Comparison of ENCODE assay signal across 8 cellular contexts in the genomic region with DNA sequence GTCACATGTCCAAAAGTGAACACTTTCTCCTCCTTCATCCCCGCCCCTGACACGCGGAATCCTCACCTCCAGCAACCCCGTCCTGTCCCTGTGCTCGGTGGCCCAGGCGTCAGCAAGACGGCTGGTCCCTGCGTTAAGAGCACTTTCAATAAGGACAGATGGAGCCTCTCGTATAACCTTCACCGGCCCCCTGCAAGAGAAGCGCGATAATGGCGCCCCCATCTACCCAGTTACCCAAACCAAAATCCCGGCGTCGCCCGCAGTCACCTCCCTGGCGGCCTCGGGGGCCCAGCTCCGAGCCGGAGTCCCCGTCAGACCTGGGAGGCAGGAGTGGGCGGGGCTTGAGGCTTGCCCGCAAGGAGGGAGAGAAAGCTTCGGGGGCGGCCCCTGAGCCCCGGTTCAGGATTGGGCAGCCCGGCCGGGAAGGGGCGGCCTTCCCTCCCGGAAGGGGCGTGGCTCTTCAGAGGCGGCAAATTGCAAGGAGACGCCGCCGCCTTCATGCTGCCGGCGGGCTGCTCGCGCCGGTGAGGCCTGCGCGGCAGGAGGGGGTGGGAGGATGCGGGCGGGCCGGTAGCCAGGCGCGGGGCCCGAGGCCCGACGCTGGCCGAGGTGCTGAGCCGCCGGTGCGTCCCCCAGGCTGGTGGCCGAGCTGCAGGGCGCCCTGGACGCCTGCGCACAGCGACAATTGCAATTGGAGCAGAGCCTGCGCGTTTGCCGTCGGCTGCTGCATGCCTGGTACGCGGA. TPM values are rescaled to one million over a fixed set of nuclear protein-coding genes. Genes with fewer than 3 reads are reported as not detected.
A peak's percentile ranks its signal among the peaks of the same experiment; 100 is the strongest.
DNase-seq lines count a peak whose midpoint lies in the region; ATAC-seq and TF ChIP-seq lines count a peak whose summit lies in the region.

TSS of gene TEDC2 (plus strand) at position 463 of the 744 bp plus-strand sequence. CDS start at position 499, 36 bp downstream.

- H3K27me3 Mint-ChIP-seq in WTC11 (ENCODE audit: low read depth), result no peaks in the 10 kb centered on the region

- H3K27ac ChIP-seq in caudate nucleus (ENCODE audit: low read depth, low read length), result peak within 1 kb of the TSS; percentile 24

- CTCF ChIA-PET in WTC11 (lab: Charles Lee), result interaction anchor here (0.6 to 3.8 kb wide), 14 partner anchors 9 to 467 kb away, joined by 3 to 42 read pairs (median 4); partner anchors contain the start of genes ABCA3, CCNF, CEMP1 and ECI1

- no peaks in the 10 kb centered on the region for H3K9me3 Mint-ChIP-seq in WTC11

- DNase-seq in AG08395 (ENCODE audit: low spot score) (peak; percentile 99), NCI-H345 (lab: John Stamatoyannopoulos, UW) (peak; percentile 97), WTC11 (ENCODE audit: low spot score) (peak; percentile 99), caudate nucleus (lab: John Stamatoyannopoulos, UW) (peak; percentile 23 to 97 (median 90)), inferior parietal cortex (ENCODE audit: extremely low spot score) (peak; percentile 94)
- peak; percentile 90 to 98 for DNase-seq in stimulated activated CD4-positive, alpha-beta T cell treated with anti-CD3 and anti-CD28 coated beads, Interleukin-12 subunit alpha, Interleukin-12 subunit beta, amount 100 ng/mL, for 24 hours (ENCODE audit: low read depth in 2 of 2)

- TF ChIP-seq CTCF in WTC11 (IDR thresholded peaks at IDR 0.05), result no peak

- peak within 1 kb of the TSS; percentile 76 for H3K27ac Mint-ChIP-seq in WTC11

- peaks cover 28% of the 10 kb centered on the region for H3K36me3 Mint-ChIP-seq in WTC11

- ATAC-seq in GM18909 (IDR thresholded peaks at IDR 0.05; ENCODE audit: poor library complexity, unreplicated experiment) (peak; percentile 84), HG03196 (IDR thresholded peaks at IDR 0.05; ENCODE audit: unreplicated experiment) (peak; percentile 81), WTC11 (peak; percentile 96)

- POLR2A ChIA-PET in WTC11 (lab: Charles Lee), result interaction anchor here (0.7 to 2.4 kb wide), 9 partner anchors 10 to 199 kb away, joined by 3 to 15 read pairs (median 5); partner anchors contain the start of genes AMDHD2 and TBC1D24

- H3K4me3 Mint-ChIP-seq in WTC11, result peak within 1 kb of the TSS; percentile 90

- H3K4me1 Mint-ChIP-seq in WTC11, result peaks cover 10% of the 10 kb centered on the region

TF ChIP-seq in WTC11, 78 proteins besides CTCF, POLR2A, EP300 and RAD21 (continues in another document):
- no peak; the same call in 1 of the 2 replicates for TF ChIP-seq NFE2L1 (CRISPR knock-in tag; IDR thresholded peaks at IDR 0.05)
- 0 out of 2 replicates have a peak, but pooled peaks have one; percentile 50 for TF ChIP-seq ZNF263 (CRISPR knock-in tag; IDR thresholded peaks at IDR 0.05; ENCODE audit: low read depth)
- peak; percentile 80; the same call in 1 of the 2 replicates for TF ChIP-seq TP53 (CRISPR knock-in tag; IDR thresholded peaks at IDR 0.05)
- peak; percentile 52; the same call in 1 of the 2 replicates for TF ChIP-seq MYBL2 (CRISPR knock-in tag; IDR thresholded peaks at IDR 0.05)
- no peak for TF ChIP-seq IRF1 (CRISPR knock-in tag; IDR thresholded peaks at IDR 0.05)
- 0 out of 2 replicates have a peak, but pooled peaks have one; percentile 42 for TF ChIP-seq GABPB1 (CRISPR knock-in tag; IDR thresholded peaks at IDR 0.05)
- TF ChIP-seq, protein P1, sequence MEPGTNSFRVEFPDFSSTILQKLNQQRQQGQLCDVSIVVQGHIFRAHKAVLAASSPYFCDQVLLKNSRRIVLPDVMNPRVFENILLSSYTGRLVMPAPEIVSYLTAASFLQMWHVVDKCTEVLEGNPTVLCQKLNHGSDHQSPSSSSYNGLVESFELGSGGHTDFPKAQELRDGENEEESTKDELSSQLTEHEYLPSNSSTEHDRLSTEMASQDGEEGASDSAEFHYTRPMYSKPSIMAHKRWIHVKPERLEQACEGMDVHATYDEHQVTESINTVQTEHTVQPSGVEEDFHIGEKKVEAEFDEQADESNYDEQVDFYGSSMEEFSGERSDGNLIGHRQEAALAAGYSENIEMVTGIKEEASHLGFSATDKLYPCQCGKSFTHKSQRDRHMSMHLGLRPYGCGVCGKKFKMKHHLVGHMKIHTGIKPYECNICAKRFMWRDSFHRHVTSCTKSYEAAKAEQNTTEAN (CRISPR knock-in tag; IDR thresholded peaks at IDR 0.05), result no peak
- TF ChIP-seq ZNF281 (CRISPR knock-in tag; IDR thresholded peaks at IDR 0.05), result 0 out of 2 replicates have a peak, but pooled peaks have one; percentile 7
- no peak for TF ChIP-seq JAZF1 (CRISPR knock-in tag; IDR thresholded peaks at IDR 0.05)
- no peak for TF ChIP-seq STAT6 (CRISPR knock-in tag; conservative IDR thresholded peaks at IDR 0.05; ENCODE audit: low read depth)
- TF ChIP-seq MLX (CRISPR knock-in tag; IDR thresholded peaks at IDR 0.05), result 0 out of 2 replicates have a peak, but pooled peaks have one; percentile 19
- 0 out of 2 replicates have a peak, but pooled peaks have one; percentile 45 for TF ChIP-seq ATF1 (CRISPR knock-in tag; IDR thresholded peaks at IDR 0.05)

RNA-seq across cellular contexts. Expression of gene TEDC2, which starts in this region (rescaled TPM):
- total RNA-seq in WTC11 (2021), result 51.7 to 61.6 TPM (median 51.9 TPM) in 3 replicates

Comparison
In these comparisons a context has a peak if more than half of its experiments do, and no peak if none do; other contexts are left out.
1. Peak in every context shown above with its lines: DNase-seq, ATAC-seq and H3K27ac ChIP-seq.